In the genomic region with DNA sequence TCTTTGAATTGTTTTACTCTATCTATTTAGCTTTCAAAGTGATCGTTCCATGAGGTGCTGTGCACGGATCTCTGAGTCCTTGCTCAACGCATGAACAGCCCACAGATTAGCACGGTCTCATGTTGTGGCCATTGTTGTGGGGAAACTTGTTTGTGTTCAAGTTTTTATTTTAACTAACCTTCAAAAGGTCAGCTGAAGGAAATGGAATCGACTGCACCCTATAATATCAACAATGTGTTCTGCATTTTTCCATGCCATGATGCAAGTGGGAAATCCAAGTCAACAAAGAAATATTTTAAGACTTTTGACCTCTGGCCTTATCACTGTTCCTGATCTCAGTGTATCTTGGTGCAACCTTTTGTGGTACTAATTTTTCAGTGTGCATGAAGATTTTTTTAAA, we compare ENCODE assay signal across 1 cellular context.
TF ChIP-seq lines count a peak whose summit lies in the region.

No MANE protein-coding gene starts in this region.

TF ChIP-seq in K562, 482 proteins besides CTCF, POLR2A, EP300 and RAD21 (continued from another document):
- TF ChIP-seq, protein P1, sequence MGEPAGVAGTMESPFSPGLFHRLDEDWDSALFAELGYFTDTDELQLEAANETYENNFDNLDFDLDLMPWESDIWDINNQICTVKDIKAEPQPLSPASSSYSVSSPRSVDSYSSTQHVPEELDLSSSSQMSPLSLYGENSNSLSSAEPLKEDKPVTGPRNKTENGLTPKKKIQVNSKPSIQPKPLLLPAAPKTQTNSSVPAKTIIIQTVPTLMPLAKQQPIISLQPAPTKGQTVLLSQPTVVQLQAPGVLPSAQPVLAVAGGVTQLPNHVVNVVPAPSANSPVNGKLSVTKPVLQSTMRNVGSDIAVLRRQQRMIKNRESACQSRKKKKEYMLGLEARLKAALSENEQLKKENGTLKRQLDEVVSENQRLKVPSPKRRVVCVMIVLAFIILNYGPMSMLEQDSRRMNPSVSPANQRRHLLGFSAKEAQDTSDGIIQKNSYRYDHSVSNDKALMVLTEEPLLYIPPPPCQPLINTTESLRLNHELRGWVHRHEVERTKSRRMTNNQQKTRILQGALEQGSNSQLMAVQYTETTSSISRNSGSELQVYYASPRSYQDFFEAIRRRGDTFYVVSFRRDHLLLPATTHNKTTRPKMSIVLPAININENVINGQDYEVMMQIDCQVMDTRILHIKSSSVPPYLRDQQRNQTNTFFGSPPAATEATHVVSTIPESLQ (CRISPR knock-in tag; IDR thresholded peaks at IDR 0.05), result no peak
- TF ChIP-seq FOXA3 (CRISPR knock-in tag; conservative IDR thresholded peaks at IDR 0.05 in 1 of 2, IDR thresholded peaks at IDR 0.05 in 1 of 2) (0 out of 4 replicates have a peak, but pooled peaks of 1 of the 2 experiments have one; percentile 34), NR2C1 (IDR thresholded peaks at IDR 0.05) (0 out of 2 replicates have a peak, but pooled peaks have one; percentile 20), NR2C1 (tag; IDR thresholded peaks at IDR 0.05) (peak; percentile 50; the same call in 1 of the 2 replicates), ZNF239 (CRISPR knock-in tag; IDR thresholded peaks at IDR 0.05) (no peak), TRIM24 (IDR thresholded peaks at IDR 0.05) (no peak), DPF2 (IDR thresholded peaks at IDR 0.05) (peak; percentile 33; the same call in 1 of the 2 replicates), CEBPB (tag; IDR thresholded peaks at IDR 0.05) (peak; percentile 21; the same call in 1 of the 2 replicates)
TF ChIP-seq in K562: peak in this region for 7.
